ENCODE assay signal across 31 cellular contexts in genomic region chr15:75779504-75779903, GRCh38.
"Had no signal": no experiment of that assay in that cellular context is flagged by ENCODE, and none has a peak within 500 bp of the region (broad histone marks: within the 10 kb centered on the region; RNA-seq: fewer than 3 reads in every experiment).

No MANE protein-coding gene starts in this region.

- H3K27ac Mint-ChIP-seq: mesothelial cell of epicardium; natural killer cell; nephron progenitor cell; neural progenitor cell; stimulated activated effector memory CD8-positive, alpha-beta T cell treated with anti-CD3 and anti-CD28 coated beads, Interleukin-12 subunit alpha, Interleukin-12 subunit beta, amount 100 ng/mL, for 72 hours; stimulated activated naive CD8-positive, alpha-beta T cell treated with anti-CD3 and anti-CD28 coated beads, Interleukin-15, Interleukin-2, amounts not matched to agents 100 ng/mL and 50 ng/mL, for 24 hours had no signal

- H3K9ac ChIP-seq: neural progenitor cell had no signal

- ATAC-seq: heart right ventricle; left cardiac atrium; left lung; lower lobe of right lung; natural killer cell; pancreas; right cardiac atrium; sciatic nerve; stimulated activated effector memory CD8-positive, alpha-beta T cell treated with anti-CD3 and anti-CD28 coated beads, Interleukin-12 subunit alpha, Interleukin-12 subunit beta, amount 100 ng/mL, for 72 hours had no signal

- H3K4me3 Mint-ChIP-seq: mesothelial cell of epicardium; natural killer cell; nephron progenitor cell; neural progenitor cell; stimulated activated effector memory CD8-positive, alpha-beta T cell treated with anti-CD3 and anti-CD28 coated beads, Interleukin-12 subunit alpha, Interleukin-12 subunit beta, amount 100 ng/mL, for 72 hours; stimulated activated naive CD8-positive, alpha-beta T cell treated with anti-CD3 and anti-CD28 coated beads, Interleukin-15, Interleukin-2, amounts not matched to agents 100 ng/mL and 50 ng/mL, for 24 hours had no signal

- H3K9me3 ChIP-seq: heart right ventricle, left lung, lower lobe of right lung, pancreas, prostate gland, suprapubic skin, thoracic aorta, tibial artery, upper lobe of left lung had no signal

- H3K9me3 Mint-ChIP-seq: mesothelial cell of epicardium; naive B cell; natural killer cell; nephron progenitor cell; neural progenitor cell; stimulated activated effector memory CD8-positive, alpha-beta T cell treated with anti-CD3 and anti-CD28 coated beads, Interleukin-12 subunit alpha, Interleukin-12 subunit beta, amount 100 ng/mL, for 72 hours; stimulated activated naive CD8-positive, alpha-beta T cell treated with anti-CD3 and anti-CD28 coated beads, Interleukin-15, Interleukin-2, amounts not matched to agents 100 ng/mL and 50 ng/mL, for 24 hours had no signal

- H3K79me2 ChIP-seq: hepatocyte had no signal

- H3K27ac ChIP-seq: heart right ventricle, hepatocyte, left lung, lower lobe of right lung, neural progenitor cell, pancreas, prostate gland, skin epidermis, suprapubic skin, thoracic aorta, tibial artery, upper lobe of left lung had no signal

- H2AFZ ChIP-seq: hepatocyte, neural progenitor cell had no signal

- H3K27me3 ChIP-seq: hepatocyte, left lung, neural progenitor cell, pancreas, suprapubic skin, tibial artery, upper lobe of left lung had no signal

- H3K4me3 ChIP-seq: heart right ventricle, hepatocyte, left lung, lower lobe of right lung, neural progenitor cell, pancreas, prostate gland, skin epidermis, suprapubic skin, thoracic aorta, tibial artery, upper lobe of left lung had no signal

- H3K4me2 ChIP-seq: hepatocyte, neural progenitor cell had no signal

- H3K36me3 Mint-ChIP-seq: mesothelial cell of epicardium; natural killer cell; neural progenitor cell; stimulated activated effector memory CD8-positive, alpha-beta T cell treated with anti-CD3 and anti-CD28 coated beads, Interleukin-12 subunit alpha, Interleukin-12 subunit beta, amount 100 ng/mL, for 72 hours had no signal

- H3K4me1 Mint-ChIP-seq: naive B cell had no signal

- DNase-seq: heart right ventricle; islet precursor cell; left cardiac atrium; left lung; lower lobe of right lung; mammary epithelial cell; mesenchymal stem cell; naive B cell; natural killer cell; nephron progenitor cell; pancreas; posterior cingulate gyrus; retina; right cardiac atrium; stimulated activated CD4-positive, alpha-beta T cell treated with anti-CD3 and anti-CD28 coated beads, Interleukin-12 subunit alpha, Interleukin-12 subunit beta, amount 100 ng/mL, for 4 hours; stimulated activated CD4-positive, alpha-beta T cell treated with anti-CD3 and anti-CD28 coated beads, Interleukin-15, amount 100 ng/mL, for 24 hours; stimulated activated CD4-positive, alpha-beta T cell treated with anti-CD3 and anti-CD28 coated beads, Interleukin-2, amount 100 ng/mL, for 24 hours; stimulated activated CD4-positive, alpha-beta T cell treated with anti-CD3 and anti-CD28 coated beads, Interleukin-4, amount 100 ng/mL, for 1 hour; stimulated activated naive CD4-positive, alpha-beta T cell; tibial artery; upper lobe of left lung had no signal

- H3K36me3 ChIP-seq: heart right ventricle, left lung, lower lobe of right lung, neural progenitor cell, pancreas, prostate gland, suprapubic skin, thoracic aorta, tibial artery, upper lobe of left lung had no signal

- H3K4me1 ChIP-seq: left lung, lower lobe of right lung, pancreas, prostate gland, suprapubic skin had no signal
